In the genomic region with DNA sequence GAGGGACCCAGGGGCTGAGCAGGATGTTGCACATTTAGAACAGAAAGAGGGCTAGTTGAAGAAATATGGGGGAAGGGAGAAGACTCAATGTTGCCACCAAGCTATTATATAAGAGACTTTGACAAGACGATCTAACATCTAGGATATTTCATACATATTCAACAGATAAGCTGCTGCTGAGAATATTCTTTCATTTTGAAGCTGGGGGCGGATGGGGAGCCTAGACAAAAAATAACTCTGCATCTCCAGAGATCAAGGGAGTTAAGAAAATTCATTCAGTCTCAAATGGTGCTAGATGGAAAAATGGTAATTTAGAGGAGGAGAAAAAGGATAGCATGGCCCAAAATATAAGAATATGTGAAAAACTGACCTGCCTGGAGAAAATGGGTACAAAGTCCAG, we compare ENCODE assay signal across 33 cellular contexts.
DNase-seq lines count a peak whose midpoint lies in the region; ATAC-seq lines count a peak whose summit lies in the region.
"Had no signal": no experiment of that assay in that cellular context is flagged by ENCODE, and none has a peak within 500 bp of the region (broad histone marks: within the 10 kb centered on the region; RNA-seq: fewer than 3 reads in every experiment).

No MANE protein-coding gene starts in this region.

- no peak overlapping the region for H2BK5ac ChIP-seq in neuronal stem cell (ENCODE audit: low read length)

- DNase-seq in head of caudate nucleus (peak in 23 of 42 donors; percentile 9 to 74 (median 35)), neuronal stem cell (ENCODE audit: low spot score) (no peak), putamen (ENCODE audit: low spot score) (peak; percentile 72), superior temporal gyrus (ENCODE audit: extremely low spot score) (peak; percentile 40), globus pallidus (ENCODE audit: low spot score) (no peak), T1000 (lab: John Stamatoyannopoulos, UW) (no peak)
- DNase-seq: 8988T; ACHN; AML-193; BE2C; C1 segment of cervical spinal cord; Caco-2; Calu3; CD4-positive, alpha-beta memory T cell; CD4-positive, alpha-beta T cell; CD4-positive, CD25-positive, alpha-beta regulatory T cell; CD8-positive, alpha-beta memory T cell; CD8-positive, alpha-beta T cell; COR-L47; DMS 273 treated with DMSO at 0.1 percent for 48 hours; DMS153; DMS53; DMS79; DMS79 treated with DMSO at 0.1 percent for 48 hours; DND-41; EL had no signal

- intact Hi-C loops in head of caudate nucleus (cut with DNase I): no loop called here

- ATAC-seq in GM19351 (IDR thresholded peaks at IDR 0.05; ENCODE audit: unreplicated experiment) (no peak), GM19463 (IDR thresholded peaks at IDR 0.05; ENCODE audit: unreplicated experiment) (no peak)
- ATAC-seq: A549; CD8-positive, alpha-beta T cell had no signal

- no peak overlapping the region for H4K8ac ChIP-seq in neuronal stem cell (ENCODE audit: low read depth, low read length)

- peaks cover 2 to 8% of the 10 kb centered on the region in 2 donors for H3K4me1 ChIP-seq in neuronal stem cell (ENCODE audit: control insufficient read depth in 2 of 2, insufficient read depth in 1 of 2, low read depth in 1 of 2, low read length in 2 of 2)
- H3K4me1 ChIP-seq: A549; BE2C; BLaER1; BLaER1 treated with 17β-estradiol and CSF1 and Interleukin-3, amounts not matched to agents 10 nM and 100 nM; Caco-2 had no signal

- H2BK120ac ChIP-seq in neuronal stem cell (ENCODE audit: low read depth, low read length): no peak overlapping the region

- no peak overlapping the region for H2BK15ac ChIP-seq in neuronal stem cell (ENCODE audit: low read length)

- no peak overlapping the region for H4K91ac ChIP-seq in neuronal stem cell (ENCODE audit: low read depth, low read length, poor library complexity)

- no peak overlapping the region for H2BK12ac ChIP-seq in neuronal stem cell (ENCODE audit: low read length)

- no peak overlapping the region for H3K14ac ChIP-seq in neuronal stem cell (ENCODE audit: low read length)

- no peak overlapping the region for H3K4ac ChIP-seq in neuronal stem cell (ENCODE audit: low read length)

- H3K9me3 ChIP-seq in neuronal stem cell (replicated peaks in 1 of 2; ENCODE audit: control insufficient read depth in 2 of 2, insufficient read depth in 1 of 2, low read depth in 1 of 2, low read length in 2 of 2): no peaks in the 10 kb centered on the region
- H3K9me3 ChIP-seq: A549, BE2C, Caco-2 had no signal

- peak overlapping the region; percentile 23 for H2AFZ ChIP-seq in neuronal stem cell (ENCODE audit: low read length)

- WGBS in neuronal stem cell (ENCODE audit: extremely low coverage in 2 of 2, insufficient read length in 2 of 2, insufficient replicate concordance in 1 of 2), 2 donors: no CpG with 5 or more reads among the region's 2 CpGs

- no peak overlapping the region for H3K27ac ChIP-seq in neuronal stem cell (replicated peaks; ENCODE audit: low read length)
- H3K27ac ChIP-seq: 22Rv1; A549; BLaER1; BLaER1 treated with 17β-estradiol and CSF1 and Interleukin-3, amounts not matched to agents 10 nM and 100 nM; C4-2B had no signal

- H3K4me2 ChIP-seq in neuronal stem cell (ENCODE audit: insufficient read depth, low read length, poor library complexity, severe bottlenecking): no peak overlapping the region
- H3K4me2 ChIP-seq: A549; BLaER1; BLaER1 treated with 17β-estradiol and CSF1 and Interleukin-3, amounts not matched to agents 10 nM and 100 nM had no signal

- H3K4me3 ChIP-seq in neuronal stem cell (ENCODE audit: low read length in 2 of 2): no peak overlapping the region
- H3K4me3 ChIP-seq: A549; BLaER1; BLaER1 treated with 17β-estradiol and CSF1 and Interleukin-3, amounts not matched to agents 10 nM and 100 nM had no signal

- H3K23ac ChIP-seq in neuronal stem cell (ENCODE audit: low read depth, low read length, poor library complexity): no peak overlapping the region

- H3K79me1 ChIP-seq in neuronal stem cell (ENCODE audit: low read depth, low read length): no peaks in the 10 kb centered on the region

- no peaks in the 10 kb centered on the region for H3K27me3 ChIP-seq in neuronal stem cell (ENCODE audit: control insufficient read depth in 3 of 3, insufficient read depth in 3 of 3, low read depth in 1 of 3, low read length in 3 of 3)
- H3K27me3 ChIP-seq: BE2C; BLaER1; BLaER1 treated with 17β-estradiol and CSF1 and Interleukin-3, amounts not matched to agents 10 nM and 100 nM had no signal

- no peak overlapping the region for H2AK5ac ChIP-seq in neuronal stem cell (ENCODE audit: low read depth, low read length)

- H3K9ac ChIP-seq in neuronal stem cell (ENCODE audit: low read depth, low read length, poor library complexity): no peak overlapping the region
- H3K9ac ChIP-seq: BLaER1; BLaER1 treated with 17β-estradiol and CSF1 and Interleukin-3, amounts not matched to agents 10 nM and 100 nM had no signal

- H3K36me3 ChIP-seq in neuronal stem cell (replicated peaks in 1 of 2; ENCODE audit: control insufficient read depth in 2 of 2, insufficient read depth in 2 of 2, low read length in 2 of 2): no peaks in the 10 kb centered on the region
- H3K36me3 ChIP-seq: BE2C; BLaER1; BLaER1 treated with 17β-estradiol and CSF1 and Interleukin-3, amounts not matched to agents 10 nM and 100 nM had no signal

- H3K18ac ChIP-seq in neuronal stem cell (ENCODE audit: low read length): no peak overlapping the region

Comparison
In these comparisons a context has a peak if more than half of its experiments do, and no peak if none do; other contexts are left out.
1. DNase-seq: peak in head of caudate nucleus (23 of 42), putamen (single experiment) and superior temporal gyrus (single experiment); none in neuronal stem cell (single experiment), globus pallidus (single experiment) and T1000 (single experiment).